8 cellular contexts compared by ENCODE assay signal in the genomic region with DNA sequence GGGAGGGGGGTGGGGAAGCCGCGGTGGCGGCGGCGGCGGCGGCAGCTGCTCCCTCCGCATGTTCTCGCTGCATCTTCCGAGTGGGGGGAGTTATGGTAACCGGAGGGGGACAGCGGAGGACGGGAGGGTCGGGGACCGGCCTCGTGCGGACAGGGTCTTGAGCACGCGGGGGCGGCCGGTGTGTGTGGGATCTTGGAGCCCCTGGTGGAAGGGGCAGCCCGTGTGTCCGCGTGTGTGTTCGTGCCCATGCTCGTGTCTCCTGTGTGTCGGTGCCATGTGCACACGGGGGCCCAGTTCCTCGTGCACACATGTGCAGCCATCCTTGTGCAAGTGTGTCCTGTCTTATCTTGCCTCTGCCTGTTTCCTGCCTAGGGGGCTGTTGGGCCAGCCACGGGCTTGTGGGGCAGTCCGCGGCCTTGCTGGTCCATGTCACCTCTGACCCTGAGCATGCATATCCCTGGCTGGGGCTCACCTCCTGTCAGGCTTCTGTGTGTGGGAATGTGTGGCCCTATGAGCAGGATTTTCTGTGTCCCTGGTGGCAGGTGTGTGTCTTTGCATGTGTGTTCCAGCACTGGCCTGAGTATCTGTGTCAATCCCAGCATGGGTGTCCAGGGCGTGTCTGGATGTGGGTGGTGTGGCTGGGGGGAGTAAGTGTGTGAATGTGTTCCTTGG. TPM values are rescaled to one million over a fixed set of nuclear protein-coding genes. Genes with fewer than 3 reads are reported as not detected.
DNase-seq lines count a peak whose midpoint lies in the region; ATAC-seq and TF ChIP-seq lines count a peak whose summit lies in the region.

No MANE protein-coding gene starts in this region.

- no peaks in the 10 kb centered on the region for H3K9me3 ChIP-seq in BLaER1
- H3K9me3 ChIP-seq in lower lobe of right lung = no peaks in the 10 kb centered on the region
- no peaks in the 10 kb centered on the region for H3K9me3 ChIP-seq in thoracic aorta

- H3K4me1 Mint-ChIP-seq in central memory CD8-positive, alpha-beta T cell = peaks cover 87% of the 10 kb centered on the region

- H3K4me1 ChIP-seq in BLaER1 (peaks cover 74% of the 10 kb centered on the region), lower lobe of right lung (peaks cover 60% of the 10 kb centered on the region), thoracic aorta (ENCODE audit: control insufficient read depth in 1 of 2, low read depth in 2 of 2) (peaks cover 24 to 68% of the 10 kb centered on the region in 2 donors)

- H3K27ac ChIP-seq in BLaER1 (peak overlapping the region; percentile 61), lower lobe of right lung (peak overlapping the region; percentile 65), thoracic aorta (peak overlapping the region; percentile 25)

- H3K9ac ChIP-seq in BLaER1 = peak overlapping the region; percentile 67

- TF ChIP-seq CTCF in GM20000 (IDR thresholded peaks at IDR 0.05; ENCODE audit: extremely low read depth, missing control alignments) = no peak
- TF ChIP-seq CTCF in lower lobe of right lung (IDR thresholded peaks at IDR 0.05) = peak; percentile 27
- peak; percentile 39 for TF ChIP-seq CTCF in thoracic aorta (IDR thresholded peaks at IDR 0.05)

- no peaks in the 10 kb centered on the region for H3K27me3 Mint-ChIP-seq in central memory CD8-positive, alpha-beta T cell

- intact Hi-C loops in lower lobe of right lung (cut with DNase I) = no loop called here

- peaks cover 7% of the 10 kb centered on the region; the same call in 1 of the 2 replicates for H4K20me1 ChIP-seq in BLaER1

- H3K36me3 Mint-ChIP-seq in central memory CD8-positive, alpha-beta T cell (ENCODE audit: insufficient read depth) = peaks cover 29% of the 10 kb centered on the region

- peak overlapping the region; percentile 79 for H3K4me3 Mint-ChIP-seq in central memory CD8-positive, alpha-beta T cell

- H3K9me3 Mint-ChIP-seq in central memory CD8-positive, alpha-beta T cell = no peaks in the 10 kb centered on the region

- ATAC-seq in central memory CD8-positive, alpha-beta T cell (replicated peaks; ENCODE audit: extremely low read depth, poor library complexity, severe bottlenecking) = no peak
- ATAC-seq in lower lobe of right lung = peak in 1 of 2 donors; percentile 1
- ATAC-seq in thoracic aorta (ENCODE audit: insufficient number of reproducible peaks, low FRiP score, low read depth) = no peak
- no peak for ATAC-seq in HG03521 (IDR thresholded peaks at IDR 0.05; ENCODE audit: unreplicated experiment)
- ATAC-seq in HG02798 (IDR thresholded peaks at IDR 0.05; ENCODE audit: poor library complexity, unreplicated experiment) = no peak

- H3K4me2 ChIP-seq in BLaER1 = peak overlapping the region; percentile 87

- peak overlapping the region; percentile 87 for H3K27ac Mint-ChIP-seq in central memory CD8-positive, alpha-beta T cell (ENCODE audit: low read depth)

- H3K27me3 ChIP-seq in BLaER1 = no peaks in the 10 kb centered on the region
- H3K27me3 ChIP-seq in lower lobe of right lung (ENCODE audit: low read depth) = no peaks in the 10 kb centered on the region
- no peaks in the 10 kb centered on the region for H3K27me3 ChIP-seq in thoracic aorta (replicated peaks; ENCODE audit: insufficient read depth)

- no peaks in the 10 kb centered on the region for H3K36me3 ChIP-seq in BLaER1
- H3K36me3 ChIP-seq in lower lobe of right lung = no peaks in the 10 kb centered on the region
- H3K36me3 ChIP-seq in thoracic aorta = no peaks in the 10 kb centered on the region

- DNase-seq in GM20000 (ENCODE audit: low spot score) (peak; percentile 66), SK-N-DZ (ENCODE audit: low spot score) (peak; percentile 57), lower lobe of right lung (peak; percentile 59), thoracic aorta (ENCODE audit: low spot score) (no peak)
- DNase-seq in central memory CD8-positive, alpha-beta T cell (ENCODE audit: low spot score in 2 of 2) = no peak

- H3K4me3 ChIP-seq in BLaER1 (peak overlapping the region; percentile 75), lower lobe of right lung (peak overlapping the region; percentile 60), thoracic aorta (peak overlapping the region; percentile 69)

RNA-seq across cellular contexts. Expression of a gene that starts 8.5 kb away (rescaled TPM):
- polyA plus RNA-seq in SK-N-DZ (2014; cell fraction: cytosol; rRNA removed) = 6.5 and 8.6 TPM in 2 replicates
- polyA plus RNA-seq in SK-N-DZ (2014; cell fraction: nucleus; rRNA removed) = 18.6 and 35.4 TPM in 2 replicates
- total RNA-seq in lower lobe of right lung (21.6 TPM), thoracic aorta (10 to 100 TPM; 16.2 to 24.6 TPM)

RNA-seq across cellular contexts. Expression of a gene that starts 10.4 kb away (rescaled TPM):
- polyA plus RNA-seq in SK-N-DZ (2014; cell fraction: cytosol; rRNA removed) = 267 and 272 TPM in 2 replicates
- polyA plus RNA-seq in SK-N-DZ (2014; cell fraction: nucleus; rRNA removed) = 200 and 234 TPM in 2 replicates
- 153 TPM for total RNA-seq in lower lobe of right lung
- total RNA-seq in thoracic aorta = 100 to 1,000 TPM in 1 of 2 donors, 10 to 100 TPM in 1; 60.3 to 207 TPM

RNA-seq across cellular contexts. Expression of a gene that starts 17.5 kb away (rescaled TPM):
- polyA plus RNA-seq in SK-N-DZ (2014; cell fraction: cytosol; rRNA removed) = 34.8 and 38.5 TPM in 2 replicates
- polyA plus RNA-seq in SK-N-DZ (2014; cell fraction: nucleus; rRNA removed) = 264 and 294 TPM in 2 replicates
- 69.7 TPM for total RNA-seq in lower lobe of right lung
- total RNA-seq in thoracic aorta = 100 to 1,000 TPM in 1 of 2 donors, 10 to 100 TPM in 1; 82.0 to 104 TPM

RNA-seq across cellular contexts. Expression of a gene that starts 26.0 kb away (rescaled TPM):
- polyA plus RNA-seq in SK-N-DZ (2014; cell fraction: cytosol; rRNA removed) = 7.4 and 7.6 TPM in 2 replicates
- polyA plus RNA-seq in SK-N-DZ (2014; cell fraction: nucleus; rRNA removed) = 11.4 and 23.1 TPM in 2 replicates
- total RNA-seq in lower lobe of right lung (9.5 TPM), thoracic aorta (1 to 10 TPM; 1.1 to 7.1 TPM)

RNA-seq across cellular contexts. Expression of a gene that starts 36.7 kb away (rescaled TPM):
- polyA plus RNA-seq in SK-N-DZ (2014; cell fraction: cytosol; rRNA removed) = 130 and 153 TPM in 2 replicates
- 192 and 214 TPM in 2 replicates for polyA plus RNA-seq in SK-N-DZ (2014; cell fraction: nucleus; rRNA removed)
- total RNA-seq in lower lobe of right lung (2.7 TPM), thoracic aorta (under 1 TPM; 0.81 to 0.85 TPM)

Comparison
In these comparisons a context has a peak if more than half of its experiments do, and no peak if none do; other contexts are left out.
1. DNase-seq: peak in GM20000 (single experiment), SK-N-DZ (single experiment) and lower lobe of right lung (single experiment); none in central memory CD8-positive, alpha-beta T cell (0 of 2) and thoracic aorta (single experiment).
2. Peak in every context shown above with its lines, with median percentiles within 50 percentile points of each other: H3K27ac ChIP-seq and H3K4me3 ChIP-seq.